In the genomic region with DNA sequence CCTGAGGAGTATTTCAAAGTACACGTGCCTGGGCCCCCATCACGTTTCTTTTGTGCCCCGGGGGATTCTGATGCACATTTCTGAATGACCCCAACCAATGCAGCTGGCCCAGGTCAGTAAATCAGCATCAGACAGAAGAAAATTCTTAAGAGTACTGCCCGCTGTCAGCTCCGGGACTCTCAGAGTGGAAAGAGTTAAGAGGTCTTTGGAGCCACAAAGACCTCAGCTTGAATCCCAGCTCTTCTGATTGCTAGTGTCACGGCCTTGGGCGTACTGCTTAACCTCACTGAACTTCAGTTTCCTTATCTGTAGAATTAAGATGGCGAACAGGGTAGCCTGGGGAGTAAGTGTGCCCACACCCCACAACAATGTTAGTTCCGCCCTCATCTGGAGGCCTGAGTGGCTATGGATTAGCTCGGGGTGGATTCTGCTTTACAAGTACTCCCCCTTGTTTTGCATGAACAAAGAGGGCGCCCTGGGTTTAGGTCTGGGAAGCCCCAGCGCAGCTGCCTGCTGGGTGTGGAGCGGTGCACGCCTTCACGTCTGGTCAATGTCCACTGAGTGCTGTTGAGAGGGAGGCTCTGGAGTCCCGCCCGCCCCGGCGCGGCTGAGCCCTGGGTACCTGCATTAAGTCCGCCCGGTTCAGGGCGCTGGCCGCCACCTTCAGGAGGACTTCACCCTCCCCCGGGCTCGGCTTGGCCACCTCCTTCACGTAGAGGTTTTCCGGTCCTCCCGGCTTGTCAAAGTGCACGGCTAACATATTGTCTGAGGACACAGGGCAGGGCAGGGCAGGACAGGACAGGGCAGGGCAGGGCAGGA, we compare ENCODE assay signal across 8 cellular contexts. TPM values are rescaled to one million over a fixed set of nuclear protein-coding genes. Genes with fewer than 3 reads are reported as not detected.
A peak's percentile ranks its signal among the peaks of the same experiment; 100 is the strongest.
DNase-seq lines count a peak whose midpoint lies in the region; ATAC-seq, FAIRE-seq and TF ChIP-seq lines count a peak whose summit lies in the region.

No MANE protein-coding gene starts in this region.

- peaks cover 13% of the 10 kb centered on the region for H3K4me1 Mint-ChIP-seq in activated CD4-positive, alpha-beta T cell treated with anti-CD3 and anti-CD28 coated beads for 36 hours

- in situ Hi-C loops in K562 (cut with MboI): no loop called here

- H3K27ac ChIP-seq in OCI-LY1 (ENCODE audit: low read depth, low read length, poor library complexity, severe bottlenecking): peak overlapping the region; percentile 66
- H3K27ac ChIP-seq in K562 (ENCODE audit: extremely low read depth, low read depth, low read length): peak overlapping the region; percentile 75
- H3K27ac ChIP-seq in small intestine (ENCODE audit: low read depth in 1 of 2, low read length in 1 of 2): peak overlapping the region; percentile 98 to 99

- no peaks in the 10 kb centered on the region for H3K36me3 ChIP-seq in OCI-LY1 (ENCODE audit: insufficient read depth, low read length)
- H3K36me3 ChIP-seq in K562 (ENCODE audit: control insufficient read depth, insufficient read depth, low read length): peaks cover 13% of the 10 kb centered on the region; the same call in 2 of the 3 replicates
- peaks cover 1 to 3% of the 10 kb centered on the region in 2 donors for H3K36me3 ChIP-seq in small intestine (ENCODE audit: control insufficient read depth in 2 of 2, insufficient read depth in 2 of 2, low read length in 2 of 2)

- BruUV-seq in K562 (replicated peaks; lab: Mats Ljungman, UMichigan): TSS peak; percentile 52

- H3K4me1 ChIP-seq in OCI-LY1 (ENCODE audit: insufficient read depth, low read length, severe bottlenecking) (peaks cover 18% of the 10 kb centered on the region), K562 (replicated peaks in 1 of 2; ENCODE audit: control insufficient read depth in 2 of 2, insufficient read depth in 2 of 2, low read length in 2 of 2) (peaks cover 12 to 18% of the 10 kb centered on the region in 2 experiments; a peak in 4 of 5 replicates), small intestine (ENCODE audit: control insufficient read depth in 2 of 2, insufficient read depth in 1 of 2, low read depth in 1 of 2, low read length in 1 of 2) (peaks cover 2 to 5% of the 10 kb centered on the region in 2 donors)

- peak overlapping the region; percentile 82 for H3K27ac Mint-ChIP-seq in activated CD4-positive, alpha-beta T cell treated with anti-CD3 and anti-CD28 coated beads for 36 hours

- peak overlapping the region; percentile 79 for H3K4me3 Mint-ChIP-seq in activated CD4-positive, alpha-beta T cell treated with anti-CD3 and anti-CD28 coated beads for 36 hours

- peak overlapping the region; percentile 60 for H2AFZ ChIP-seq in OCI-LY1 (ENCODE audit: low read length)
- H2AFZ ChIP-seq in K562 (ENCODE audit: low read depth, low read length): peak overlapping the region; percentile 95

- H3K27me3 Mint-ChIP-seq in activated CD4-positive, alpha-beta T cell treated with anti-CD3 and anti-CD28 coated beads for 36 hours: no peaks in the 10 kb centered on the region

- WGBS in K562 (ENCODE audit: insufficient coverage, low coverage, missing lambda C conversion rate): 4% methylated on average over 30 of the region's 30 CpGs
- WGBS in small intestine, 3 donors: 2 to 6% (median 6%) methylated on average over 30 of the region's 30 CpGs

- H3K27me3 ChIP-seq in OCI-LY1 (ENCODE audit: insufficient read depth, low read length) (no peaks in the 10 kb centered on the region), K562 (ENCODE audit: control insufficient read depth in 2 of 2, insufficient read depth in 2 of 2, low read length in 2 of 2) (no peaks in the 10 kb centered on the region), small intestine (ENCODE audit: control insufficient read depth in 2 of 2, insufficient read depth in 2 of 2, low read length in 2 of 2) (no peaks in the 10 kb centered on the region)

- ATAC-seq in activated CD4-positive, alpha-beta T cell treated with anti-CD3 and anti-CD28 coated beads for 36 hours: peak; percentile 72
- peak; percentile 69 for ATAC-seq in GM21526 (IDR thresholded peaks at IDR 0.05; ENCODE audit: low FRiP score, unreplicated experiment)
- peak; percentile 82 for ATAC-seq in K562

- no peaks in the 10 kb centered on the region for H3F3A ChIP-seq in OCI-LY1 (ENCODE audit: insufficient read depth, low read length)

- peak overlapping the region; percentile 65 for H3K4me3 ChIP-seq in OCI-LY1 (ENCODE audit: low read depth, low read length, poor library complexity, severe bottlenecking)
- peak overlapping the region; percentile 58 for H3K4me3 ChIP-seq in K562
- peak overlapping the region; percentile 43 to 61 for H3K4me3 ChIP-seq in small intestine (ENCODE audit: low read depth in 1 of 2, low read length in 2 of 2)

- no peak for TF ChIP-seq CTCF in OCI-LY1 (IDR thresholded peaks at IDR 0.05; ENCODE audit: low read length)
- TF ChIP-seq CTCF in K562 (IDR thresholded peaks at IDR 0.05 in 2 of 3, conservative IDR thresholded peaks at IDR 0.05 in 1 of 3; ENCODE audit: insufficient read depth in 2 of 3, low read depth in 1 of 3, low read length in 3 of 3): peak in 2 of 3 experiments; percentile 9 to 19; a peak in 2 of 6 replicates

- no peaks in the 10 kb centered on the region for H3K9me2 ChIP-seq in OCI-LY1 (ENCODE audit: low read depth, low read length)

- H3K9me3 ChIP-seq in OCI-LY1 (ENCODE audit: low read length): no peaks in the 10 kb centered on the region
- no peaks in the 10 kb centered on the region for H3K9me3 ChIP-seq in K562 (replicated peaks; ENCODE audit: control insufficient read depth, insufficient read depth, low read depth, low read length)
- H3K9me3 ChIP-seq in small intestine (ENCODE audit: control insufficient read depth, low read depth): no peaks in the 10 kb centered on the region

- POLR2A ChIA-PET in activated CD4-positive, alpha-beta T cell treated with anti-CD3 and anti-CD28 coated beads for 36 hours (lab: Charles Lee): interaction anchor here (0.5 to 1.4 kb wide), 5 partner anchors 8 to 259 kb away, joined by 3 to 6 read pairs (median 5); a partner anchor contains a TSS
- POLR2A ChIA-PET in K562 (lab: Yijun Ruan, JAX): interaction anchor here (0.5 to 1.8 kb wide), 14 partner anchors 8 to 1103 kb away, joined by 3 to 12 read pairs (median 4); a partner anchor contains a TSS

- peaks cover 3% of the 10 kb centered on the region for H3K36me3 Mint-ChIP-seq in activated CD4-positive, alpha-beta T cell treated with anti-CD3 and anti-CD28 coated beads for 36 hours (ENCODE audit: low read depth)

- TF ChIP-seq EP300 in K562 (IDR thresholded peaks at IDR 0.05; ENCODE audit: low read length): peak; percentile 28; the same call in 1 of the 2 replicates

- peak overlapping the region; percentile 71 for H3K4me2 ChIP-seq in OCI-LY1 (ENCODE audit: low read length)
- H3K4me2 ChIP-seq in K562 (ENCODE audit: insufficient read depth, low read length): peak overlapping the region; percentile 89

- no peak for TF ChIP-seq RAD21 in K562 (CRISPR knock-in tag; conservative IDR thresholded peaks at IDR 0.05 in 1 of 2, IDR thresholded peaks at IDR 0.05 in 1 of 2)

- no peaks in the 10 kb centered on the region for H3K79me2 ChIP-seq in OCI-LY1 (ENCODE audit: insufficient read depth, low read length)
- H3K79me2 ChIP-seq in K562 (ENCODE audit: control insufficient read depth, insufficient read depth, low read length): no peaks in the 10 kb centered on the region; the same call in 2 of the 3 replicates

- H4K20me1 ChIP-seq in OCI-LY1 (ENCODE audit: insufficient read depth, low read length) (no peaks in the 10 kb centered on the region), K562 (replicated peaks; ENCODE audit: control insufficient read depth, insufficient read depth, low read length) (no peaks in the 10 kb centered on the region)

- CTCF ChIA-PET in activated CD4-positive, alpha-beta T cell treated with anti-CD3 and anti-CD28 coated beads for 36 hours (lab: Charles Lee): interaction anchor here (0.6 to 3.3 kb wide), 33 partner anchors 8 to 713 kb away, joined by 3 to 35 read pairs (median 4); a partner anchor contains a TSS
- CTCF ChIA-PET in K562 (lab: Yijun Ruan, JAX; ENCODE audit: low intra/inter-chr PET ratio): interaction anchor here (0.6 to 2.3 kb wide), 4 partner anchors 80 to 169 kb away, joined by 3 to 10 read pairs (median 6); a partner anchor contains a TSS

- no peaks in the 10 kb centered on the region for H3K9me3 Mint-ChIP-seq in activated CD4-positive, alpha-beta T cell treated with anti-CD3 and anti-CD28 coated beads for 36 hours (ENCODE audit: low read depth)

- no peaks in the 10 kb centered on the region for H3K9me1 ChIP-seq in K562 (ENCODE audit: control insufficient read depth, insufficient read depth, low read length)

- peak overlapping the region; percentile 64 for H3K9ac ChIP-seq in OCI-LY1 (ENCODE audit: low read length)
- H3K9ac ChIP-seq in K562 (ENCODE audit: insufficient read depth in 1 of 2, low read depth in 2 of 2, low read length in 2 of 2): peak overlapping the region; percentile 77 to 94

- intact Hi-C loops in activated CD4-positive, alpha-beta T cell treated with anti-CD3 and anti-CD28 coated beads for 36 hours (cut with DNase I, micrococcal nuclease): loop anchor here (1.0 to 5.0 kb wide), 9 partner anchors 7 to 259 kb away; a partner anchor contains a TSS
- intact Hi-C loops in K562 (cut with micrococcal nuclease): loop anchor here (1.0 to 2.0 kb wide), 6 partner anchors 39 to 299 kb away; a partner anchor contains a TSS

- FAIRE-seq in HTR-8/SVneo (lab: Jason Lieb, UNC) (peak; percentile 26), K562 (lab: Jason Lieb, UNC) (peak; percentile 89), small intestine (lab: Jason Lieb, UNC) (no peak)

- peak; percentile 69 for DNase-seq in activated CD4-positive, alpha-beta T cell treated with anti-CD3 and anti-CD28 coated beads for 36 hours
- DNase-seq in activated CD4-positive, alpha-beta T cell treated with anti-CD3 and anti-CD28 coated beads for 48 hours: no peak
- peak; percentile 74 for DNase-seq in HTR-8/SVneo (ENCODE audit: insufficient read length, low spot score)
- peak; percentile 63 to 87 (median 74) for DNase-seq in K562 (ENCODE audit: extremely low read depth in 1 of 4, low spot score in 3 of 4)
- peak; percentile 72 for DNase-seq in iPS-NIHi11 (ENCODE audit: low spot score)
- DNase-seq in small intestine: peak; percentile 99

- no peak; the same call in 1 of the 2 replicates for TF ChIP-seq POLR2A in K562 (conservative IDR thresholded peaks at IDR 0.05)

RNA-seq across cellular contexts. Expression of a gene that starts 0.9 kb away (rescaled TPM):
- 1 to 10 TPM; 1.0 to 1.2 TPM for total RNA-seq in activated CD4-positive, alpha-beta T cell treated with anti-CD3 and anti-CD28 coated beads for 36 hours
- total RNA-seq in K562 (2011; cell fraction: chromatin; rRNA removed; ENCODE audit: low replicate concordance): 4.6 and 9.4 TPM in 2 replicates
- total RNA-seq in K562 (2011; cell fraction: nucleolus; rRNA removed): 10.1 and 11.7 TPM in 2 replicates
- 1.7 and 5.0 TPM in 2 replicates for total RNA-seq in K562 (2011; cell fraction: nucleoplasm; rRNA removed)
- 7.8 and 8.1 TPM in 2 replicates for total RNA-seq in K562 (2014; rRNA removed)
- 3.3 and 3.9 TPM in 2 replicates for total RNA-seq in K562 (2014; rRNA removed; fragmentation: Illumina TruSeq; extraction: Trizol)
- 5.6 and 6.1 TPM in 2 replicates for total RNA-seq in K562 (2015; rRNA removed; fragmentation: Illumina TruSeq; extraction: Trizol)
- 6.1 and 8.2 TPM in 2 replicates for total RNA-seq in K562 (2021)
- 4.2 and 4.6 TPM in 2 replicates for polyA plus RNA-seq in K562 (2011; rRNA removed)
- polyA plus RNA-seq in K562 (2011; cell fraction: cytosol; rRNA removed): 4.6 and 6.8 TPM in 2 replicates
- polyA plus RNA-seq in K562 (2011; cell fraction: nucleus; rRNA removed): 6.4 and 8.1 TPM in 2 replicates
- 6.5 and 13.8 TPM in 2 replicates for polyA plus RNA-seq in K562 (2012)
- 4.8 and 5.7 TPM in 2 replicates for polyA plus RNA-seq in K562 (2014; fragmentation: Illumina TruSeq; extraction: Trizol)
- polyA plus RNA-seq in K562 (2014; fragmentation: Nextera tagmentation; extraction: Ambion mirVana): 1 to 10 TPM in 1 of 2 experiments, under 1 TPM in 1; 0.65 to 1.3 TPM
- 9.5 and 10.3 TPM in 2 replicates for polyA plus RNA-seq in K562 (2014; rRNA removed)
- 1.3 and 1.8 TPM in 2 replicates for polyA minus RNA-seq in K562 (2011; rRNA and poly(A)+ RNA removed)
- 1.1 and 2.1 TPM in 2 replicates for polyA minus RNA-seq in K562 (2011; cell fraction: cytosol; rRNA and poly(A)+ RNA removed)
- 3.4 and 5.4 TPM in 2 replicates for polyA minus RNA-seq in K562 (2011; cell fraction: nucleus; rRNA and poly(A)+ RNA removed)
- polyA plus RNA-seq in small intestine: 100 to 1,000 TPM in 2 of 3 donors, 10 to 100 TPM in 1; 77.7 to 420 (median 291) TPM

RNA-seq across cellular contexts. Expression of a gene that starts 7.7 kb away (rescaled TPM):
- 100 to 1,000 TPM; 128 to 143 TPM for total RNA-seq in activated CD4-positive, alpha-beta T cell treated with anti-CD3 and anti-CD28 coated beads for 36 hours
- 28.6 and 46.5 TPM in 2 replicates for total RNA-seq in K562 (2011; cell fraction: chromatin; rRNA removed; ENCODE audit: low replicate concordance)
- 30.5 and 30.9 TPM in 2 replicates for total RNA-seq in K562 (2011; cell fraction: nucleolus; rRNA removed)
- total RNA-seq in K562 (2011; cell fraction: nucleoplasm; rRNA removed): 44.7 and 47.3 TPM in 2 replicates
- total RNA-seq in K562 (2014; rRNA removed): 170 and 188 TPM in 2 replicates
- 290 and 295 TPM in 2 replicates for total RNA-seq in K562 (2014; rRNA removed; fragmentation: Illumina TruSeq; extraction: Trizol)
- 257 and 279 TPM in 2 replicates for total RNA-seq in K562 (2015; rRNA removed; fragmentation: Illumina TruSeq; extraction: Trizol)
- 146 and 167 TPM in 2 replicates for total RNA-seq in K562 (2021)
- polyA plus RNA-seq in K562 (2011; rRNA removed): 341 and 473 TPM in 2 replicates
- polyA plus RNA-seq in K562 (2011; cell fraction: cytosol; rRNA removed): 135 and 247 TPM in 2 replicates
- 53.9 and 109 TPM in 2 replicates for polyA plus RNA-seq in K562 (2011; cell fraction: nucleus; rRNA removed)
- polyA plus RNA-seq in K562 (2012): 183 and 224 TPM in 2 replicates
- polyA plus RNA-seq in K562 (2014; fragmentation: Illumina TruSeq; extraction: Trizol): 255 and 293 TPM in 2 replicates
- 100 to 1,000 TPM; 535 to 591 TPM for polyA plus RNA-seq in K562 (2014; fragmentation: Nextera tagmentation; extraction: Ambion mirVana)
- polyA plus RNA-seq in K562 (2014; rRNA removed): 378 and 407 TPM in 2 replicates
- polyA minus RNA-seq in K562 (2011; rRNA and poly(A)+ RNA removed): 126 and 127 TPM in 2 replicates
- 48.7 and 49.1 TPM in 2 replicates for polyA minus RNA-seq in K562 (2011; cell fraction: cytosol; rRNA and poly(A)+ RNA removed)
- 17.1 and 27.1 TPM in 2 replicates for polyA minus RNA-seq in K562 (2011; cell fraction: nucleus; rRNA and poly(A)+ RNA removed)
- 100 to 1,000 TPM; 179 to 260 (median 241) TPM for polyA plus RNA-seq in small intestine

RNA-seq across cellular contexts. Expression of a gene that starts 34.2 kb away (rescaled TPM):
- total RNA-seq in activated CD4-positive, alpha-beta T cell treated with anti-CD3 and anti-CD28 coated beads for 36 hours: 1 to 10 TPM; 1.4 to 1.7 TPM
- total RNA-seq in K562 (2011; cell fraction: chromatin; rRNA removed; ENCODE audit: low replicate concordance): 4.5 and 7.5 TPM in 2 replicates
- total RNA-seq in K562 (2011; cell fraction: nucleolus; rRNA removed): 2.4 and 2.7 TPM in 2 replicates
- 3.9 and 7.7 TPM in 2 replicates for total RNA-seq in K562 (2011; cell fraction: nucleoplasm; rRNA removed)
- total RNA-seq in K562 (2014; rRNA removed): 1.6 and 2.0 TPM in 2 replicates
- 2.4 and 2.8 TPM in 2 replicates for total RNA-seq in K562 (2014; rRNA removed; fragmentation: Illumina TruSeq; extraction: Trizol)
- 1.3 and 1.6 TPM in 2 replicates for total RNA-seq in K562 (2015; rRNA removed; fragmentation: Illumina TruSeq; extraction: Trizol)
- total RNA-seq in K562 (2021): 1.6 and 2.4 TPM in 2 replicates
- polyA plus RNA-seq in K562 (2011; rRNA removed): 9.4 and 14.1 TPM in 2 replicates
- 10.5 and 10.6 TPM in 2 replicates for polyA plus RNA-seq in K562 (2011; cell fraction: cytosol; rRNA removed)
- 10.7 and 14.9 TPM in 2 replicates for polyA plus RNA-seq in K562 (2011; cell fraction: nucleus; rRNA removed)
- 2.8 and 3.7 TPM in 2 replicates for polyA plus RNA-seq in K562 (2012)
- 2.8 and 2.9 TPM in 2 replicates for polyA plus RNA-seq in K562 (2014; fragmentation: Illumina TruSeq; extraction: Trizol)
- polyA plus RNA-seq in K562 (2014; fragmentation: Nextera tagmentation; extraction: Ambion mirVana): 1 to 10 TPM in 1 of 2 experiments, under 1 TPM in 1; 0.58 to 1.2 TPM
- 2.3 and 3.7 TPM in 2 replicates for polyA plus RNA-seq in K562 (2014; rRNA removed)
- polyA minus RNA-seq in K562 (2011; rRNA and poly(A)+ RNA removed): 4.1 and 7.1 TPM in 2 replicates
- 2.2 TPM in 1 of 2 replicates, not detected in the other for polyA minus RNA-seq in K562 (2011; cell fraction: cytosol; rRNA and poly(A)+ RNA removed)
- polyA minus RNA-seq in K562 (2011; cell fraction: nucleus; rRNA and poly(A)+ RNA removed): 0.81 and 1.9 TPM in 2 replicates
- polyA plus RNA-seq in small intestine: 100 to 1,000 TPM in 1 of 3 donors, 10 to 100 TPM in 2; 24.9 to 106 (median 73.5) TPM

RNA-seq across cellular contexts. Expression of a gene that starts 36.6 kb away (rescaled TPM):
- total RNA-seq in activated CD4-positive, alpha-beta T cell treated with anti-CD3 and anti-CD28 coated beads for 36 hours: 10 to 100 TPM; 13.2 to 21.5 TPM
- total RNA-seq in K562 (2011; cell fraction: chromatin; rRNA removed; ENCODE audit: low replicate concordance): 40.6 and 41.2 TPM in 2 replicates
- total RNA-seq in K562 (2011; cell fraction: nucleolus; rRNA removed): 18.8 and 21.0 TPM in 2 replicates
- 22.8 and 23.7 TPM in 2 replicates for total RNA-seq in K562 (2011; cell fraction: nucleoplasm; rRNA removed)
- 10.1 and 13.2 TPM in 2 replicates for total RNA-seq in K562 (2014; rRNA removed)
- total RNA-seq in K562 (2014; rRNA removed; fragmentation: Illumina TruSeq; extraction: Trizol): 21.8 and 23.0 TPM in 2 replicates
- 20.0 and 20.8 TPM in 2 replicates for total RNA-seq in K562 (2015; rRNA removed; fragmentation: Illumina TruSeq; extraction: Trizol)
- 30.4 and 31.0 TPM in 2 replicates for total RNA-seq in K562 (2021)
- 36.2 and 41.4 TPM in 2 replicates for polyA plus RNA-seq in K562 (2011; rRNA removed)
- 18.2 and 21.5 TPM in 2 replicates for polyA plus RNA-seq in K562 (2011; cell fraction: cytosol; rRNA removed)
- polyA plus RNA-seq in K562 (2011; cell fraction: nucleus; rRNA removed): 35.7 and 40.6 TPM in 2 replicates
- 8.0 and 12.1 TPM in 2 replicates for polyA plus RNA-seq in K562 (2012)
- 18.9 and 24.9 TPM in 2 replicates for polyA plus RNA-seq in K562 (2014; fragmentation: Illumina TruSeq; extraction: Trizol)
- 10 to 100 TPM; 11.9 to 25.1 TPM for polyA plus RNA-seq in K562 (2014; fragmentation: Nextera tagmentation; extraction: Ambion mirVana)
- polyA plus RNA-seq in K562 (2014; rRNA removed): 14.2 and 16.2 TPM in 2 replicates
- polyA minus RNA-seq in K562 (2011; rRNA and poly(A)+ RNA removed): 51.8 and 69.9 TPM in 2 replicates
- polyA minus RNA-seq in K562 (2011; cell fraction: cytosol; rRNA and poly(A)+ RNA removed): 7.6 and 12.2 TPM in 2 replicates
- 10.0 and 11.9 TPM in 2 replicates for polyA minus RNA-seq in K562 (2011; cell fraction: nucleus; rRNA and poly(A)+ RNA removed)
- polyA plus RNA-seq in small intestine: 1 to 10 TPM; 1.4 to 2.5 (median 1.8) TPM

RNA-seq across cellular contexts. Expression of a gene that starts 39.4 kb away (rescaled TPM):
- total RNA-seq in activated CD4-positive, alpha-beta T cell treated with anti-CD3 and anti-CD28 coated beads for 36 hours: under 1 TPM in 1 of 2 experiments, not detected in 1; 0.30 TPM
- total RNA-seq in K562 (2011; cell fraction: chromatin; rRNA removed; ENCODE audit: low replicate concordance): 0.39 TPM in 1 of 2 replicates, not detected in the other
- not detected in 2 replicates for total RNA-seq in K562 (2011; cell fraction: nucleolus; rRNA removed)
- total RNA-seq in K562 (2011; cell fraction: nucleoplasm; rRNA removed): not detected in 2 replicates
- 0.45 and 0.65 TPM in 2 replicates for total RNA-seq in K562 (2014; rRNA removed)
- total RNA-seq in K562 (2014; rRNA removed; fragmentation: Illumina TruSeq; extraction: Trizol): 0.51 and 0.73 TPM in 2 replicates
- 0.41 and 0.54 TPM in 2 replicates for total RNA-seq in K562 (2015; rRNA removed; fragmentation: Illumina TruSeq; extraction: Trizol)
- total RNA-seq in K562 (2021): 0.16 and 0.56 TPM in 2 replicates
- 0.26 TPM in 1 of 2 replicates, not detected in the other for polyA plus RNA-seq in K562 (2011; rRNA removed)
- polyA plus RNA-seq in K562 (2011; cell fraction: cytosol; rRNA removed): 0.18 TPM in 1 of 2 replicates, not detected in the other
- 0.24 and 0.37 TPM in 2 replicates for polyA plus RNA-seq in K562 (2011; cell fraction: nucleus; rRNA removed)
- polyA plus RNA-seq in K562 (2012): 0.42 and 0.46 TPM in 2 replicates
- 0.31 TPM in 1 of 2 replicates, not detected in the other for polyA plus RNA-seq in K562 (2014; fragmentation: Illumina TruSeq; extraction: Trizol)
- under 1 TPM; 0.07 to 0.15 TPM for polyA plus RNA-seq in K562 (2014; fragmentation: Nextera tagmentation; extraction: Ambion mirVana)
- polyA plus RNA-seq in K562 (2014; rRNA removed): not detected in 2 replicates
- not detected in 2 replicates for polyA minus RNA-seq in K562 (2011; rRNA and poly(A)+ RNA removed)
- polyA minus RNA-seq in K562 (2011; cell fraction: cytosol; rRNA and poly(A)+ RNA removed): not detected in 2 replicates
- polyA minus RNA-seq in K562 (2011; cell fraction: nucleus; rRNA and poly(A)+ RNA removed): 1.00 and 1.6 TPM in 2 replicates
- under 1 TPM in 1 of 3 donors, not detected in 2; 0.27 TPM for polyA plus RNA-seq in small intestine
